In the genomic region with DNA sequence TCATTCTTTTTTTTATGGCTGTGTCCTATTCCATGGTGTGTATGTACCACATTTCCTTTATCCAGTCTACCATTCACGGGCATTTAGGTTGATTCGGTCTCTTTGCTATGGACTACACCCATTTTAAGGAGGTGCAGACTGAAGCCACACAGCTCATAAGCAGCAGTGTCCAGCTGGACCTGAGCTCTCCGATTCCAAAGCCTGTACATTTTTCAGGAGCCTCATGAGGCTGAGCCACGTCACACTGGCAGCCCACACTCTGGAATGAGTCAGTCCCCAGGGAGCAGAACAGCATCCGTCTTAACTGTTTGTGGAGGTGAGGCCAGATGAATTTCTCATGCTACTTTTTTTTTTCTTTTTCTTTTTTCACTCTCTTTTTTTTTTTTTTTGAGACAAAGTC, we compare ENCODE assay signal across 10 cellular contexts.
DNase-seq lines count a peak whose midpoint lies in the region; ATAC-seq and TF ChIP-seq lines count a peak whose summit lies in the region.
"Had no signal": no experiment of that assay in that cellular context is flagged by ENCODE, and none has a peak within 500 bp of the region (broad histone marks: within the 10 kb centered on the region; RNA-seq: fewer than 3 reads in every experiment).

No MANE protein-coding gene starts in this region.

- no peak for TF ChIP-seq CTCF in brain microvascular endothelial cell (IDR thresholded peaks at IDR 0.05; ENCODE audit: low read depth, low read length, missing control alignments)
- no peak for TF ChIP-seq CTCF in OCI-LY7 (conservative IDR thresholded peaks at IDR 0.05; ENCODE audit: low read length)
- TF ChIP-seq CTCF in mesothelial cell of epicardium (IDR thresholded peaks at IDR 0.05; ENCODE audit: unreplicated experiment) = no peak

- H3K36me3 ChIP-seq in brain microvascular endothelial cell (replicated peaks) = no peaks in the 10 kb centered on the region
- H3K36me3 ChIP-seq in OCI-LY7 (ENCODE audit: insufficient read depth, low read length) = no peaks in the 10 kb centered on the region
- H3K36me3 ChIP-seq: suprapubic skin had no signal

- no peaks in the 10 kb centered on the region for H3K36me3 Mint-ChIP-seq in mesothelial cell of epicardium

- POLR2A ChIA-PET in OCI-LY7 (lab: Charles Lee) = no interaction called here

- H3K9me3 Mint-ChIP-seq in mesothelial cell of epicardium = no peaks in the 10 kb centered on the region

- no peak overlapping the region for H3K4me3 ChIP-seq in brain microvascular endothelial cell (ENCODE audit: low read depth, low read length)
- no peak overlapping the region for H3K4me3 ChIP-seq in OCI-LY7 (ENCODE audit: low read depth, low read length, poor library complexity, severe bottlenecking)
- H3K4me3 ChIP-seq: suprapubic skin had no signal

- no peaks in the 10 kb centered on the region for H3K9me3 ChIP-seq in OCI-LY7 (ENCODE audit: low read length)
- H3K9me3 ChIP-seq: suprapubic skin had no signal

- H3K9me2 ChIP-seq in OCI-LY7 (ENCODE audit: insufficient read depth, low read length) = no peaks in the 10 kb centered on the region

- DNase-seq in Right ventricle myocardium inferior (ENCODE audit: missing footprints) = peak; percentile 80
- DNase-seq in cardiac septum (ENCODE audit: low spot score) = no peak
- peak; percentile 99 for DNase-seq in brain microvascular endothelial cell
- peak; percentile 97 for DNase-seq in iris pigment epithelial cell (ENCODE audit: low read depth)
- no peak for DNase-seq in OCI-LY7 (ENCODE audit: low spot score)
- no peak for DNase-seq in stimulated activated CD4-positive, alpha-beta T cell treated with anti-CD3 and anti-CD28 coated beads, Interleukin-12 subunit alpha, Interleukin-12 subunit beta, amount 100 ng/mL, for 4 hours
- DNase-seq in G401 (ENCODE audit: low spot score) = no peak
- DNase-seq in mesothelial cell of epicardium (ENCODE audit: low spot score in 2 of 2, unreplicated experiment in 2 of 2) = no peak

- H3K4me3 Mint-ChIP-seq in mesothelial cell of epicardium = no peak overlapping the region
- H3K4me3 Mint-ChIP-seq: B cell had no signal

- peak; percentile 88 for ATAC-seq in Right ventricle myocardium inferior

- CTCF ChIA-PET in OCI-LY7 (lab: Charles Lee; ENCODE audit: unreplicated experiment) = no interaction called here

- no peaks in the 10 kb centered on the region for H3K27me3 ChIP-seq in brain microvascular endothelial cell (replicated peaks)

- H2AFZ ChIP-seq in OCI-LY7 (ENCODE audit: low read length) = no peak overlapping the region

- H3K27me3 Mint-ChIP-seq in mesothelial cell of epicardium (ENCODE audit: low read depth) = no peaks in the 10 kb centered on the region

- in situ Hi-C loops in brain microvascular endothelial cell (cut with HindIII; ENCODE audit: low pct_ligation_motif_present, low sequenced_read_pairs) (no loop called here), G401 (cut with HindIII; ENCODE audit: low sequenced_read_pairs) (no loop called here)

- BruUV-seq in OCI-LY7 (replicated peaks; lab: Mats Ljungman, UMichigan) = no TSS peak

- H3K4me1 ChIP-seq in OCI-LY7 (ENCODE audit: insufficient read depth, low read length, poor library complexity, severe bottlenecking) = no peaks in the 10 kb centered on the region
- H3K4me1 ChIP-seq: suprapubic skin had no signal

- intact Hi-C loops in Right ventricle myocardium inferior (cut with DNase I) = loop anchor here (10.0 kb wide), 2 partner anchors 74 to 76 kb away; no protein-coding TSS in a partner anchor
- intact Hi-C loops in cardiac septum (cut with DNase I) = no loop called here
- intact Hi-C loops in OCI-LY7 (cut with micrococcal nuclease; ENCODE audit: unreplicated experiment) = no loop called here

- H3K27ac Mint-ChIP-seq in mesothelial cell of epicardium = no peak overlapping the region
- H3K27ac Mint-ChIP-seq: B cell had no signal

- no peaks in the 10 kb centered on the region for H3K79me2 ChIP-seq in OCI-LY7 (ENCODE audit: insufficient read depth, low read depth, low read length)

- H4K20me1 ChIP-seq in OCI-LY7 (ENCODE audit: insufficient read depth, low read length) = no peaks in the 10 kb centered on the region

- H3K4me2 ChIP-seq in OCI-LY7 (ENCODE audit: low read length) = no peak overlapping the region

- H3K27ac ChIP-seq in brain microvascular endothelial cell = peak overlapping the region; percentile 82
- no peak overlapping the region for H3K27ac ChIP-seq in OCI-LY7 (ENCODE audit: low read depth, low read length, poor library complexity, severe bottlenecking)
- H3K27ac ChIP-seq: suprapubic skin had no signal

- H3K4me1 Mint-ChIP-seq in mesothelial cell of epicardium = peaks cover 9% of the 10 kb centered on the region
- H3K4me1 Mint-ChIP-seq: B cell had no signal

Comparison
In these comparisons a context has a peak if more than half of its experiments do, and no peak if none do; other contexts are left out.
1. DNase-seq: peak in Right ventricle myocardium inferior (single experiment), brain microvascular endothelial cell (single experiment) and iris pigment epithelial cell (single experiment); none in cardiac septum (single experiment), OCI-LY7 (single experiment), stimulated activated CD4-positive, alpha-beta T cell treated with anti-CD3 and anti-CD28 coated beads, Interleukin-12 subunit alpha, Interleukin-12 subunit beta, amount 100 ng/mL, for 4 hours (single experiment), G401 (single experiment) and mesothelial cell of epicardium (0 of 2).